Comparison of ENCODE assay signal across 15 cellular contexts in the genomic region with DNA sequence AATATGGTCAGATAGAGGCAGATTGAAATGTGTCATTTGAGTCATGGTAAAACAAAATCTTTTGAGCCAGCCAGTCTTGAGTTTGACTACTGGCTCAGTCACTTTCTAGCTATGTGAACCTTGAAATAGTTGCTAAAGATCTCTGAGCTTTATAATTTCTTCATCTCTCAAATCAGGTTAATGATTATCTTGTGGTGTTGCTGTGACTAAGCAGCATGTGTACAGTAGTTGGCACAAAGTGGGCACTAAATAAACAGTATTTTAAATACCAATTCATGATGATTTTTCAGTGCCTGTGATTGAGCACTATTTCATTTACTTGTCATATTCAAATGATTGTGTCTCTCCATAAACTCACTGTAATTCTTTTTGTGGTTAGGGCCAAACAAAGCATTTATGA.
DNase-seq lines count a peak whose midpoint lies in the region; ATAC-seq and TF ChIP-seq lines count a peak whose summit lies in the region.
"Had no signal": no experiment of that assay in that cellular context is flagged by ENCODE, and none has a peak within 500 bp of the region (broad histone marks: within the 10 kb centered on the region; RNA-seq: fewer than 3 reads in every experiment).

No MANE protein-coding gene starts in this region.

- CTCF ChIA-PET in HCT116 (lab: Charles Lee): interaction anchor here (1.4 to 1.9 kb wide), 3 partner anchors 177 to 451 kb away, joined by 3 to 8 read pairs (median 4); no protein-coding TSS in a partner anchor

- H3K27me3 ChIP-seq in HCT116 (ENCODE audit: insufficient read depth, low read length): no peaks in the 10 kb centered on the region
- no peaks in the 10 kb centered on the region for H3K27me3 ChIP-seq in endodermal cell (ENCODE audit: control insufficient read depth, insufficient read depth, low read length, poor library complexity, severe bottlenecking)
- H3K27me3 ChIP-seq: esophagus muscularis mucosa had no signal

- H3K27ac Mint-ChIP-seq in endodermal cell: no peak overlapping the region
- H3K27ac Mint-ChIP-seq: naive thymus-derived CD4-positive, alpha-beta T cell had no signal

- peaks cover 8% of the 10 kb centered on the region for H3K4me1 Mint-ChIP-seq in endodermal cell
- H3K4me1 Mint-ChIP-seq: CD8-positive, alpha-beta memory T cell; naive thymus-derived CD4-positive, alpha-beta T cell had no signal

- no peak overlapping the region for H3K4me3 ChIP-seq in HCT116 (replicated peaks in 1 of 2; ENCODE audit: low read depth in 1 of 2, low read length in 2 of 2)
- no peak overlapping the region for H3K4me3 ChIP-seq in endodermal cell (ENCODE audit: low read length)
- H3K4me3 ChIP-seq: esophagus muscularis mucosa, left ventricle myocardium inferior, PC-9 had no signal

- H3K9me3 ChIP-seq in HCT116 (ENCODE audit: control insufficient read depth in 1 of 2, insufficient read depth in 1 of 2, low read depth in 1 of 2, low read length in 2 of 2) (no peaks in the 10 kb centered on the region), endodermal cell (ENCODE audit: control insufficient read depth, low read length) (no peaks in the 10 kb centered on the region)
- H3K9me3 ChIP-seq: esophagus muscularis mucosa had no signal

- peaks cover 0 to 10% of the 10 kb centered on the region in 2 experiments; a peak in 2 of 4 replicates for H3K4me1 ChIP-seq in HCT116 (ENCODE audit: control insufficient read depth in 1 of 2, insufficient read depth in 2 of 2, low read length in 2 of 2)
- H3K4me1 ChIP-seq in endodermal cell (ENCODE audit: control insufficient read depth, insufficient read depth, low read length): no peaks in the 10 kb centered on the region
- H3K4me1 ChIP-seq: esophagus muscularis mucosa, left ventricle myocardium inferior had no signal

- no peaks in the 10 kb centered on the region for H3K9me2 ChIP-seq in HCT116 (ENCODE audit: insufficient read depth)

- no peak for TF ChIP-seq CTCF in HCT116 (IDR thresholded peaks at IDR 0.05 in 2 of 3, conservative IDR thresholded peaks at IDR 0.05 in 1 of 3; ENCODE audit: borderline replicate concordance in 1 of 3, insufficient read depth in 1 of 3, low read depth in 2 of 3, low read length in 2 of 3)
- TF ChIP-seq CTCF in endodermal cell (conservative IDR thresholded peaks at IDR 0.05): no peak

- H3K9ac ChIP-seq in HCT116 (ENCODE audit: low read length): no peak overlapping the region
- no peak overlapping the region for H3K9ac ChIP-seq in endodermal cell (ENCODE audit: extremely low read depth, low read length, poor library complexity, severe bottlenecking)

- H3K4me2 ChIP-seq in HCT116 (ENCODE audit: low read length): no peak overlapping the region; the same call in 1 of the 2 replicates
- H3K4me2 ChIP-seq: PC-9 had no signal

- H2AFZ ChIP-seq in HCT116 (ENCODE audit: low read depth, low read length, poor library complexity, severe bottlenecking): no peak overlapping the region
- H2AFZ ChIP-seq: PC-9 had no signal

- DNase-seq in ACHN: peak; percentile 92
- DNase-seq in HCT116 (ENCODE audit: low read depth, low spot score): no peak
- DNase-seq in SW480 (ENCODE audit: low spot score): peak; percentile 60
- no peak for DNase-seq in left lobe of liver (ENCODE audit: low spot score)
- DNase-seq in endodermal cell: no peak
- DNase-seq in DMS 273 (lab: John Stamatoyannopoulos, UW; ENCODE audit: unreplicated experiment): no peak
- no peak for DNase-seq in NCI-H2196 treated with DMSO at 0.1 percent for 48 hours (lab: John Stamatoyannopoulos, UW; ENCODE audit: unreplicated experiment)
- DNase-seq: aorta, left ventricle myocardium inferior, NCI-H187 had no signal

- RAD21 ChIA-PET in HCT116 (lab: Charles Lee; ENCODE audit: low non-redundant PET in 1 of 2, low total read pairs in 2 of 2, uncharacterized antibody in 2 of 2, unreplicated experiment in 2 of 2): no interaction called here

- intact Hi-C loops in HCT116 (cut with micrococcal nuclease): loop anchor here (5.0 kb wide), 2 partner anchors 752 to 783 kb away; no protein-coding TSS in a partner anchor

- H3K79me2 ChIP-seq in HCT116 (ENCODE audit: insufficient read depth, low read length): no peaks in the 10 kb centered on the region

- H3K9me3 Mint-ChIP-seq in endodermal cell: peaks cover 15% of the 10 kb centered on the region

- no peak for TF ChIP-seq POLR2A in HCT116 (IDR thresholded peaks at IDR 0.05; ENCODE audit: borderline replicate concordance, extremely low read depth, insufficient read depth, insufficient read length)

- H3K27me3 Mint-ChIP-seq in endodermal cell (ENCODE audit: insufficient read depth): no peaks in the 10 kb centered on the region

- H4K20me1 ChIP-seq in HCT116 (ENCODE audit: insufficient read depth): no peaks in the 10 kb centered on the region

- POLR2A ChIA-PET in HCT116 (lab: Charles Lee): interaction anchor here (0.6 kb wide), 1 partner anchor 65 kb away, joined by 3 read pairs; no protein-coding TSS in a partner anchor

- in situ Hi-C loops in ACHN (cut with HindIII; ENCODE audit: low pct_ligation_motif_present, low pct_unique_long_range_greater_than_20kb, low sequenced_read_pairs): no loop called here

- H3K36me3 ChIP-seq in HCT116 (ENCODE audit: control insufficient read depth in 1 of 2, insufficient read depth in 2 of 2, low read length in 2 of 2) (no peaks in the 10 kb centered on the region), endodermal cell (ENCODE audit: control insufficient read depth, insufficient read depth, low read length) (no peaks in the 10 kb centered on the region)
- H3K36me3 ChIP-seq: esophagus muscularis mucosa, left ventricle myocardium inferior had no signal

- H3K27ac ChIP-seq in HCT116 (ENCODE audit: low read depth, low read length) (no peak overlapping the region), endodermal cell (ENCODE audit: low read depth, low read length) (no peak overlapping the region)
- H3K27ac ChIP-seq: esophagus muscularis mucosa, left ventricle myocardium inferior, PC-9 had no signal

- H3K4me3 Mint-ChIP-seq in endodermal cell: no peak overlapping the region
- H3K4me3 Mint-ChIP-seq: CD8-positive, alpha-beta memory T cell; naive thymus-derived CD4-positive, alpha-beta T cell had no signal

- TF ChIP-seq RAD21 in HCT116 (IDR thresholded peaks at IDR 0.05; ENCODE audit: low read depth): no peak

- no TSS peak for BruUV-seq in HCT116 (replicated peaks; lab: Mats Ljungman, UMichigan)

- peaks cover 16% of the 10 kb centered on the region for H3K36me3 Mint-ChIP-seq in endodermal cell (ENCODE audit: low read depth)

- ATAC-seq in HCT116: no peak
- peak; percentile 87 for ATAC-seq in left lobe of liver
- ATAC-seq in HG03135 (IDR thresholded peaks at IDR 0.05; ENCODE audit: unreplicated experiment): no peak

TF ChIP-seq in HCT116, 20 proteins besides CTCF, POLR2A, EP300 and RAD21:
- 0 out of 2 replicates have a peak, but pooled peaks have one; percentile 7 for TF ChIP-seq FOSL1 (IDR thresholded peaks at IDR 0.05; ENCODE audit: low read depth)
- no peak for TF ChIP-seq ZNF274 (IDR thresholded peaks at IDR 0.05; ENCODE audit: low read depth, low read length)
- no peak for TF ChIP-seq SRF (IDR thresholded peaks at IDR 0.05; ENCODE audit: low read depth)
- TF ChIP-seq ZFX (IDR thresholded peaks at IDR 0.05): no peak
- TF ChIP-seq SIN3A (IDR thresholded peaks at IDR 0.05; ENCODE audit: low read depth): no peak
- TF ChIP-seq EGR1 (IDR thresholded peaks at IDR 0.05; ENCODE audit: low read depth): no peak
TF ChIP-seq in HCT116: peak in this region for 1.

Comparison
In these comparisons a context has a peak if more than half of its experiments do, and no peak if none do; other contexts are left out.
1. DNase-seq: peak in ACHN (single experiment) and SW480 (single experiment); none in HCT116 (single experiment), left lobe of liver (single experiment), endodermal cell (single experiment), DMS 273 (single experiment) and NCI-H2196 treated with DMSO at 0.1 percent for 48 hours (single experiment).